In the genomic region with DNA sequence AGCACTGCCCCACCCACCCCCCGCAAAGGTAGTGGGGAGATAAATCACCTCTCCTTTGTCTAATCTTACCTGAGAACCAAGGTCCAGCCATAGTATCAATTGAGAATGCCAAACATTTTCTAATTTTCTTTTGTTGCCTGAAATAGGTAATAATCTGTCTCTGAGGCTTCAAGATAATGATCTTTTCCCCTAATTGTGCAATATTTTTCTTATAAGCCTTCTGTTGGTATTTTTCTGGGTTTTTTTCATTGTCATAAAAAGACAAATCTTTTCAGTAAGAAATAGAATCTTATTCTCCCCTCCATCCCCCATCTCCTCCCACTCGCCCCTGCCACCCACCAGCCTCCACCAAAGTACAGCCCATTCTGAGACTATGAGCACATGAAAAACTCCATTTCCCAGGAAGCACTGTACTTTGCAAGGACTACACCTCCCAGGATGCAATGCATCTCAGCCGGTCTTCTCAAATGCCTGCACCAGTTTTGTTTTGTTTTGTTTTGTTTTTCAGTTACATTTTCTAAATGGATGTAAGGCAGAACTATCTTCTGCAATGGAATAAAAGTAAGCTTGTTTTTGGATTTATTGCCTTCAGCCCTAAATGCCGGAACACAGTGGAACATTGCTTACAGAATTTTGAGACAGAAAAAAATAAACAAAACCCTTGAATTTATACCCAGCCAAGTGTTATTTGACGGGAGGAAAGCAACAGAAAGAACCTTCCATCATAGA, we compare ENCODE assay signal across 8 cellular contexts.
DNase-seq lines count a peak whose midpoint lies in the region; ATAC-seq and TF ChIP-seq lines count a peak whose summit lies in the region.

No MANE protein-coding gene starts in this region.

- H3K4me1 ChIP-seq in PC-9 (replicated peaks; ENCODE audit: insufficient read depth) = peaks cover 11% of the 10 kb centered on the region

- CTCF ChIA-PET in PC-9 (lab: Charles Lee) = interaction anchor here (0.6 kb wide), 1 partner anchor 267 kb away, joined by 3 read pairs; no protein-coding TSS in a partner anchor

- no peaks in the 10 kb centered on the region for H4K20me1 ChIP-seq in PC-9 (ENCODE audit: insufficient read depth)

- BruUV-seq in PC-9 (replicated peaks; lab: Mats Ljungman, UMichigan) = no TSS peak

- no peaks in the 10 kb centered on the region for H3K9me3 ChIP-seq in PC-9 (ENCODE audit: insufficient read depth, low read depth)

- no peaks in the 10 kb centered on the region for H3K36me3 ChIP-seq in PC-9 (ENCODE audit: low read depth)

- H3F3A ChIP-seq in PC-9 (ENCODE audit: insufficient read depth, low read depth) = no peaks in the 10 kb centered on the region

- peak overlapping the region; percentile 50; the same call in 1 of the 2 replicates for H3K4me3 ChIP-seq in PC-9

- no peak overlapping the region for H3K27ac ChIP-seq in PC-9

- H2AFZ ChIP-seq in PC-9 = peak overlapping the region; percentile 70

- peak overlapping the region; percentile 69 for H3K4me2 ChIP-seq in PC-9

- no peaks in the 10 kb centered on the region for H3K27me3 ChIP-seq in PC-9 (ENCODE audit: insufficient read depth, low read depth)

- no peak for TF ChIP-seq CTCF in PC-9 (conservative IDR thresholded peaks at IDR 0.05)

- peak; percentile 95 for ATAC-seq in GM19455 (IDR thresholded peaks at IDR 0.05; ENCODE audit: unreplicated experiment)
- ATAC-seq in HG03354 (IDR thresholded peaks at IDR 0.05; ENCODE audit: poor library complexity, severe bottlenecking, unreplicated experiment) = peak; percentile 100

- intact Hi-C loops in PC-9 (cut with micrococcal nuclease; ENCODE audit: unreplicated experiment) = no loop called here

- POLR2A ChIA-PET in PC-9 (lab: Charles Lee; ENCODE audit: unreplicated experiment) = no interaction called here

- DNase-seq in ELF-1 (ENCODE audit: low read depth, low spot score) (peak; percentile 40), PC-9 (peak in 1 of 2 experiments; percentile 20), dedifferentiated amniotic fluid mesenchymal stem cell (ENCODE audit: extremely low spot score) (peak; percentile 70), middle frontal gyrus (ENCODE audit: extremely low spot score, low spot score) (peak; percentile 22), activated gamma-delta T cell treated with Interleukin-2 at 50 U/mL for 16 hours (no peak)
- no peak for DNase-seq in activated CD4-positive, alpha-beta T cell treated with anti-CD3 and anti-CD28 coated beads for 4 hours

- no peaks in the 10 kb centered on the region for H3K9me2 ChIP-seq in PC-9 (ENCODE audit: insufficient read depth)

- no peaks in the 10 kb centered on the region for H3K79me2 ChIP-seq in PC-9 (ENCODE audit: low read depth)

Comparison
In these comparisons a context has a peak if more than half of its experiments do, and no peak if none do; other contexts are left out.
1. DNase-seq: peak in ELF-1 (single experiment), dedifferentiated amniotic fluid mesenchymal stem cell (single experiment) and middle frontal gyrus (single experiment); none in activated gamma-delta T cell treated with Interleukin-2 at 50 U/mL for 16 hours (single experiment) and activated CD4-positive, alpha-beta T cell treated with anti-CD3 and anti-CD28 coated beads for 4 hours (0 of 2).